In the genomic region with DNA sequence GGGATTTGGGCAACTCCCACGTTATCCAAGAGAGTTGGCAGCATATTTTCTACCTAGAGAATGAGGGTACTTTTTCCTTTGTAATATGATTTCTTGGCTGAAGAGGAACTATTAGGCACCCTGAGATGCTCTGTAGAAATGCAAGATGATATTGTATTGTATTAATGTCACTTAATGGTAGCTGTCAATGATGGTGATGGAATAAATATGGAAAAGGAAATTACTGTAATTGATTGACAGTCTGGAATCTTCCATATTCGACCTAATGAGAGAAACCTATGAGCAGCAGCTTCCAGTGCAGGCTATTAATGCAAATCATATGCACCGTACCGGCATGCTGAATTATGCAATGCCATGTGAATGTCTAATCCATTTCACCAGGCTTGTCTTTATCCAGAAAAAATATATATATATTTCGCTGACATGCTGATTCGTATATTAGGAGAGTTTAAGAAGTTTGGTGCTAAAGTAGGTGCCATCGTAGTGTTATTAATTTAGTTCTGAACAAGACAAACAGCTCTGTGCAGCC, we compare ENCODE assay signal across 8 cellular contexts.
"Had no signal": no experiment of that assay in that cellular context is flagged by ENCODE, and none has a peak within 500 bp of the region (broad histone marks: within the 10 kb centered on the region; RNA-seq: fewer than 3 reads in every experiment).

No MANE protein-coding gene starts in this region.

- FAIRE-seq: H1, H54, HTR-8/SVneo had no signal

- DNase-seq: H9, HCEC 1CT, KG1 had no signal

- H3K4me3 ChIP-seq: GM23338 had no signal

- H3K9me3 Mint-ChIP-seq: GM23338 had no signal

- H3K4me2 ChIP-seq: GM23338 had no signal

- H3K4me1 Mint-ChIP-seq: GM23338 had no signal

- H2AFZ ChIP-seq: GM23338 had no signal

- H3K4me3 Mint-ChIP-seq: GM23338, H9, IgD-negative memory B cell had no signal

- H3K27ac Mint-ChIP-seq: GM23338, H9, IgD-negative memory B cell had no signal
